ENCODE assay signal across 8 cellular contexts in the genomic region with DNA sequence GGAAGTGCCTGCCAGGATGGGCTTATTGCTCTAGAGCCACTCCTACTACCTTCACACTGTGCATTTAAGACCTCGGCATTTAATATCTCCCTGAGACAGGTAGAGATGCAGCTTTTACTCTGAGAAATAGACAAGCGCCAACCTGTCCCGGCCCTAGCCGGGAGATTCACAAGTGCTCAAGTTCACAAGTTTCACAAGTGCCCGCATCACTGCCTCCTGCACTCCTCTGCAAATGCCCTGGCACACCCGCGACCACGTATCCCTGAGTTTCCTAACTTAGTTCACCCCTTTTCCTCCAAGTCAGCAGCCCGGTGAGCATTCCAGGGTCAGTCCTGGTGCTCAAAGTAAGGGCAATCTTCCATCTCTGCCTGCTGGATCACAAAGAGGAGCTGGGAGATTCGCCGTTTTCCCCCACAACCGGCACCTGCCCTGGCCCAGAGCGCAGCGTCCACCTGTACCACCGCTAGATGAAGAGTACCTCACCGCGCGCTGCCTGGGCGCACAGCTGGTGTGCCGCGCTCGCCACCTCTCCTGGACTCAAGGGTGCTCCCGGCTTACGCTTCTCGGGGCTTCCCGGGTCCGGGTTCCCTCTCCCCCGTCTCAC. TPM values are rescaled to one million over a fixed set of nuclear protein-coding genes. Genes with fewer than 3 reads are reported as not detected.
DNase-seq lines count a peak whose midpoint lies in the region; ATAC-seq and TF ChIP-seq lines count a peak whose summit lies in the region.

No MANE protein-coding gene starts in this region.

- H3K4me3 ChIP-seq in AG09309 (ENCODE audit: control insufficient read depth, low read depth, low read length) (peak overlapping the region; percentile 44), NT2/D1 (ENCODE audit: insufficient read length, low read depth) (peak overlapping the region; percentile 56), fibroblast of pulmonary artery (replicated peaks; ENCODE audit: low read depth, low read length) (peak overlapping the region; percentile 36), neural cell (ENCODE audit: low read length) (peak overlapping the region; percentile 67)

- no peak for TF ChIP-seq EP300 in neural cell (conservative IDR thresholded peaks at IDR 0.05; ENCODE audit: poor library complexity, severe bottlenecking)

- H3K4me2 ChIP-seq in neural cell (ENCODE audit: low read length), result peak overlapping the region; percentile 62

- H3K27ac ChIP-seq in neural cell (ENCODE audit: low read length), result no peak overlapping the region

- peak overlapping the region; percentile 34 for H2AFZ ChIP-seq in neural cell (ENCODE audit: low read depth, low read length)

- no peak for ATAC-seq in HG02623 (IDR thresholded peaks at IDR 0.05; ENCODE audit: unreplicated experiment)

- H3K9ac ChIP-seq in NT2/D1 (ENCODE audit: insufficient read length, low read depth) (peak overlapping the region; percentile 65), neural cell (ENCODE audit: low read length) (peak overlapping the region; percentile 19)

- no peak for DNase-seq in AG09309 (ENCODE audit: low read depth)
- no peak for DNase-seq in NT2/D1 (ENCODE audit: low read depth, low spot score)
- DNase-seq in fibroblast of pulmonary artery (ENCODE audit: low read depth), result no peak
- no peak for DNase-seq in C1 segment of cervical spinal cord (lab: John Stamatoyannopoulos, UW)
- DNase-seq in NCI-H187 treated with DMSO at 0.1 percent for 48 hours (lab: John Stamatoyannopoulos, UW), result no peak
- no peak for DNase-seq in superior temporal gyrus (ENCODE audit: extremely low spot score)

- H3K79me2 ChIP-seq in neural cell (replicated peaks; ENCODE audit: insufficient read depth, low read length), result no peaks in the 10 kb centered on the region

- no peaks in the 10 kb centered on the region for H3K9me3 ChIP-seq in NT2/D1 (ENCODE audit: insufficient read depth, low read length)
- H3K9me3 ChIP-seq in neural cell (ENCODE audit: low read length), result no peaks in the 10 kb centered on the region

- H3K27me3 ChIP-seq in NT2/D1 (ENCODE audit: insufficient read depth, insufficient read length) (peaks cover 67% of the 10 kb centered on the region), neural cell (ENCODE audit: insufficient read depth, low read depth, low read length) (peaks cover 70% of the 10 kb centered on the region)

- TF ChIP-seq RAD21 in neural cell (conservative IDR thresholded peaks at IDR 0.05), result no peak

- H3K36me3 ChIP-seq in NT2/D1 (ENCODE audit: insufficient read depth, insufficient read length, low read length), result no peaks in the 10 kb centered on the region
- H3K36me3 ChIP-seq in neural cell (ENCODE audit: insufficient read depth, low read length), result no peaks in the 10 kb centered on the region

- H3K9me2 ChIP-seq in neural cell (ENCODE audit: insufficient read depth, low read length), result no peaks in the 10 kb centered on the region

- no peaks in the 10 kb centered on the region for H3K4me1 ChIP-seq in NT2/D1 (ENCODE audit: insufficient read depth, insufficient read length)

- H4K20me1 ChIP-seq in neural cell (ENCODE audit: insufficient read depth), result no peaks in the 10 kb centered on the region

- TF ChIP-seq CTCF in AG09309 (IDR thresholded peaks at IDR 0.05; ENCODE audit: control insufficient read depth, insufficient read depth, low read depth, low read length, missing control alignments), result no peak
- TF ChIP-seq CTCF in fibroblast of pulmonary artery (IDR thresholded peaks at IDR 0.05; ENCODE audit: low read length, missing control alignments), result no peak
- TF ChIP-seq CTCF in neural cell (IDR thresholded peaks at IDR 0.05; ENCODE audit: poor library complexity, severe bottlenecking), result no peak

- H3F3A ChIP-seq in neural cell (ENCODE audit: insufficient read depth, low read length, poor library complexity, severe bottlenecking), result no peaks in the 10 kb centered on the region

TF ChIP-seq in neural cell, 6 proteins besides CTCF, POLR2A, EP300 and RAD21:
- TF ChIP-seq TAF1 (IDR thresholded peaks at IDR 0.05; ENCODE audit: low read depth), result no peak
- TF ChIP-seq SMC3 (conservative IDR thresholded peaks at IDR 0.05; ENCODE audit: poor library complexity), result no peak
- TF ChIP-seq, protein P1, sequence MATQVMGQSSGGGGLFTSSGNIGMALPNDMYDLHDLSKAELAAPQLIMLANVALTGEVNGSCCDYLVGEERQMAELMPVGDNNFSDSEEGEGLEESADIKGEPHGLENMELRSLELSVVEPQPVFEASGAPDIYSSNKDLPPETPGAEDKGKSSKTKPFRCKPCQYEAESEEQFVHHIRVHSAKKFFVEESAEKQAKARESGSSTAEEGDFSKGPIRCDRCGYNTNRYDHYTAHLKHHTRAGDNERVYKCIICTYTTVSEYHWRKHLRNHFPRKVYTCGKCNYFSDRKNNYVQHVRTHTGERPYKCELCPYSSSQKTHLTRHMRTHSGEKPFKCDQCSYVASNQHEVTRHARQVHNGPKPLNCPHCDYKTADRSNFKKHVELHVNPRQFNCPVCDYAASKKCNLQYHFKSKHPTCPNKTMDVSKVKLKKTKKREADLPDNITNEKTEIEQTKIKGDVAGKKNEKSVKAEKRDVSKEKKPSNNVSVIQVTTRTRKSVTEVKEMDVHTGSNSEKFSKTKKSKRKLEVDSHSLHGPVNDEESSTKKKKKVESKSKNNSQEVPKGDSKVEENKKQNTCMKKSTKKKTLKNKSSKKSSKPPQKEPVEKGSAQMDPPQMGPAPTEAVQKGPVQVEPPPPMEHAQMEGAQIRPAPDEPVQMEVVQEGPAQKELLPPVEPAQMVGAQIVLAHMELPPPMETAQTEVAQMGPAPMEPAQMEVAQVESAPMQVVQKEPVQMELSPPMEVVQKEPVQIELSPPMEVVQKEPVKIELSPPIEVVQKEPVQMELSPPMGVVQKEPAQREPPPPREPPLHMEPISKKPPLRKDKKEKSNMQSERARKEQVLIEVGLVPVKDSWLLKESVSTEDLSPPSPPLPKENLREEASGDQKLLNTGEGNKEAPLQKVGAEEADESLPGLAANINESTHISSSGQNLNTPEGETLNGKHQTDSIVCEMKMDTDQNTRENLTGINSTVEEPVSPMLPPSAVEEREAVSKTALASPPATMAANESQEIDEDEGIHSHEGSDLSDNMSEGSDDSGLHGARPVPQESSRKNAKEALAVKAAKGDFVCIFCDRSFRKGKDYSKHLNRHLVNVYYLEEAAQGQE (IDR thresholded peaks at IDR 0.05; ENCODE audit: borderline replicate concordance), result no peak
- no peak for TF ChIP-seq EZH2 (IDR thresholded peaks at IDR 0.05; ENCODE audit: borderline replicate concordance, insufficient read depth, low read length, poor library complexity, severe bottlenecking)
- no peak for TF ChIP-seq MXI1 (conservative IDR thresholded peaks at IDR 0.05; ENCODE audit: poor library complexity, severe bottlenecking)
- no peak for TF ChIP-seq POLR2AphosphoS5 (IDR thresholded peaks at IDR 0.05)

RNA-seq across cellular contexts. Expression of a gene that starts 5.0 kb away (rescaled TPM):
- polyA plus RNA-seq in neural cell, result not detected in 2 replicates
- not detected in 2 replicates for polyA minus RNA-seq in neural cell
